ENCODE assay signal across 16 cellular contexts in the genomic region with DNA sequence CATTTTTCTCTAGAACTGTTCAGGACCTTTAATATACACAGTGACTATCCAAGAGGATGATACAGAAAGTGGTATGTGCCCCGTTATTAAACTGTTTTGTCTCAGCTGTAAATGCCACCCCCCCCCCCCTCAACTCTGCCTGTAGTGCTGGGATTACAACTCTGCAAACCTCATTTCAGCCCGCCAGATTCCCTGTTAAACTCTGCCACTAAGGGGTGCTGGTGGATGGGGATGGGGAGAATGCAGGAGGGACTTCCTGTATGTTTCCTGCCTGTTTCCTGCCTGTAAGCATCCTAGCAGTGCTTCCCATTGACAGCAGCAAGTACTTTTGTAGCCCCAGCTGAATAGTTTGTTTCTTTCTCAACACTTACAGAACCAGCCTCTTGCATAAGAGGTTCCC.
DNase-seq lines count a peak whose midpoint lies in the region; FAIRE-seq and TF ChIP-seq lines count a peak whose summit lies in the region.
"Had no signal": no experiment of that assay in that cellular context is flagged by ENCODE, and none has a peak within 500 bp of the region (broad histone marks: within the 10 kb centered on the region; RNA-seq: fewer than 3 reads in every experiment).

No MANE protein-coding gene starts in this region.

- FAIRE-seq in D721Med (lab: Jason Lieb, UNC) = no peak

- TF ChIP-seq CTCF in D721Med (IDR thresholded peaks at IDR 0.05; ENCODE audit: insufficient read depth, missing control alignments) (peak; percentile 19), VCaP (conservative IDR thresholded peaks at IDR 0.05) (0 out of 2 replicates have a peak, but pooled peaks have one; percentile 5), GM13976 (IDR thresholded peaks at IDR 0.05; ENCODE audit: borderline replicate concordance, control extremely low read depth, extremely low read depth, insufficient read depth, missing control alignments) (no peak)

- no peak overlapping the region for H3K4me3 ChIP-seq in Jurkat, Clone E6-1 (ENCODE audit: low read length)
- H3K4me3 ChIP-seq: colonic mucosa, esophagus squamous epithelium had no signal

- DNase-seq in D721Med (ENCODE audit: insufficient read length, low spot score) = no peak
- DNase-seq in Jurkat, Clone E6-1 (ENCODE audit: low read depth, low spot score) = peak; percentile 14
- peak; percentile 20 for DNase-seq in iPS-NIHi11 (ENCODE audit: low spot score)
- DNase-seq in GM13976 (ENCODE audit: low spot score) = no peak
- no peak for DNase-seq in activated CD4-positive, CD25-positive, alpha-beta regulatory T cell treated with anti-CD3 and anti-CD28 coated beads, Interleukin-2, amount 50 U/mL, for 72 hours
- DNase-seq in GM19238 (ENCODE audit: insufficient read length, low spot score) = no peak
- DNase-seq in G401 (ENCODE audit: low spot score) = no peak
- DNase-seq: activated CD4-positive, alpha-beta T cell treated with anti-CD3 and anti-CD28 coated beads for 1 hour; colonic mucosa; esophagus squamous epithelium; IMR-90; NCI-H1436; NK-92 treated with Interleukin-12 subunit alpha and Interleukin-12 subunit beta, amount 100 ng/mL, for 24 hours; posterior cingulate gyrus; stimulated activated CD4-positive, alpha-beta T cell treated with anti-CD3 and anti-CD28 coated beads, Interleukin-12 subunit alpha, Interleukin-12 subunit beta, amount 100 ng/mL, for 4 hours had no signal

- H3K27ac ChIP-seq in VCaP = no peak overlapping the region
- H3K27ac ChIP-seq: colonic mucosa, esophagus squamous epithelium had no signal

- in situ Hi-C loops in GM13976 (cut with MboI; ENCODE audit: low sequenced_read_pairs, unreplicated experiment) = no loop called here
- in situ Hi-C loops in G401 (cut with HindIII; ENCODE audit: low sequenced_read_pairs) = no loop called here

Comparison
In these comparisons a context has a peak if more than half of its experiments do, and no peak if none do; other contexts are left out.
1. DNase-seq: peak in Jurkat, Clone E6-1 (single experiment) and iPS-NIHi11 (single experiment); none in D721Med (single experiment), GM13976 (single experiment), activated CD4-positive, CD25-positive, alpha-beta regulatory T cell treated with anti-CD3 and anti-CD28 coated beads, Interleukin-2, amount 50 U/mL, for 72 hours (single experiment), GM19238 (single experiment) and G401 (single experiment).